ENCODE assay signal across 22 cellular contexts in genomic region chr12:51890135-51890464, GRCh38. TPM values are rescaled to one million over a fixed set of nuclear protein-coding genes. Genes with fewer than 3 reads are reported as not detected.
DNase-seq lines count a peak whose midpoint lies in the region; ATAC-seq and TF ChIP-seq lines count a peak whose summit lies in the region.
"Had no signal": no experiment of that assay in that cellular context is flagged by ENCODE, and none has a peak within 500 bp of the region (broad histone marks: within the 10 kb centered on the region; RNA-seq: fewer than 3 reads in every experiment).

No MANE protein-coding gene starts in this region.

- peak overlapping the region in 1 of 2 experiments; percentile 66 for H2BK12ac ChIP-seq in mesenchymal stem cell (ENCODE audit: low read length in 2 of 2)

- H2BK15ac ChIP-seq in mesenchymal stem cell (ENCODE audit: low read depth, poor library complexity, severe bottlenecking), result no peak overlapping the region

- no peak overlapping the region for H3K18ac ChIP-seq in mesenchymal stem cell (ENCODE audit: low read depth in 1 of 2, low read length in 2 of 2)

- ATAC-seq in RWPE2 (ENCODE audit: low read depth) (no peak), body of pancreas (no peak), psoas muscle (no peak), HG03108 (IDR thresholded peaks at IDR 0.05; ENCODE audit: unreplicated experiment) (no peak)

- H3K79me1 ChIP-seq in mesenchymal stem cell (replicated peaks; ENCODE audit: low read length, poor library complexity, severe bottlenecking), result no peaks in the 10 kb centered on the region

- peaks cover 49 to 94% (median 68%) of the 10 kb centered on the region in 10 experiments for H3K4me1 ChIP-seq in BLaER1 treated with 17β-estradiol and CSF1 and Interleukin-3, amounts not matched to agents 10 nM and 100 nM
- H3K4me1 ChIP-seq in RWPE2 (ENCODE audit: insufficient read depth, poor library complexity, severe bottlenecking) (no peaks in the 10 kb centered on the region), mesenchymal stem cell (ENCODE audit: control insufficient read depth, insufficient read depth, low read depth, low read length) (peaks cover 7% of the 10 kb centered on the region), body of pancreas (peaks cover 3% of the 10 kb centered on the region), psoas muscle (peaks cover 12% of the 10 kb centered on the region)

- no peak overlapping the region for H3K14ac ChIP-seq in mesenchymal stem cell (ENCODE audit: low read length in 2 of 2)

- TF ChIP-seq CTCF in GM13976 (IDR thresholded peaks at IDR 0.05; ENCODE audit: borderline replicate concordance, control extremely low read depth, extremely low read depth, insufficient read depth, missing control alignments) (no peak), RWPE2 (IDR thresholded peaks at IDR 0.05; ENCODE audit: poor library complexity, severe bottlenecking) (no peak), body of pancreas (IDR thresholded peaks at IDR 0.05) (no peak), psoas muscle (IDR thresholded peaks at IDR 0.05) (no peak)

- intact Hi-C loops in body of pancreas (cut with DNase I) (no loop called here), psoas muscle (cut with DNase I) (loop anchor here in 1 of 2 donors (5.0 kb wide), 1 partner anchor 92 kb away; no protein-coding TSS in a partner anchor)

- H2AK5ac ChIP-seq in mesenchymal stem cell (ENCODE audit: low read length, severe bottlenecking), result no peak overlapping the region

- no peaks in the 10 kb centered on the region for H3K27me3 ChIP-seq in BLaER1 treated with 17β-estradiol and CSF1 and Interleukin-3, amounts not matched to agents 10 nM and 100 nM
- no peaks in the 10 kb centered on the region for H3K27me3 ChIP-seq in RWPE2 (ENCODE audit: insufficient read depth, poor library complexity, severe bottlenecking)
- no peaks in the 10 kb centered on the region for H3K27me3 ChIP-seq in mesenchymal stem cell (ENCODE audit: control insufficient read depth in 1 of 2, insufficient read depth in 1 of 2, low read length in 2 of 2)
- no peaks in the 10 kb centered on the region for H3K27me3 ChIP-seq in body of pancreas
- H3K27me3 ChIP-seq in psoas muscle (ENCODE audit: insufficient read depth in 3 of 3, low read length in 2 of 3), result peaks cover 0 to 18% (median 0%) of the 10 kb centered on the region in 3 donors

- H2AFZ ChIP-seq in mesenchymal stem cell (ENCODE audit: low read depth, low read length), result no peak overlapping the region

- DNase-seq in GM13976 (ENCODE audit: low spot score) (peak; percentile 18), RWPE2 (ENCODE audit: low spot score) (peak; percentile 14), mesenchymal stem cell (no peak), body of pancreas (no peak), psoas muscle (no peak)
- DNase-seq: CD4-positive, alpha-beta memory T cell; DMS153; KG1; NCI-H1694; NCI-H2081; NCI-H2171; NCI-H345; NCI-H524 treated with DMSO at 0.1 percent for 48 hours; NCI-H82; SHP77 treated with DMSO at 0.1 percent for 48 hours had no signal

- no peak overlapping the region for H3K4ac ChIP-seq in mesenchymal stem cell (ENCODE audit: low read depth in 1 of 2, low read length in 2 of 2)

- no peak overlapping the region for H2BK120ac ChIP-seq in mesenchymal stem cell (ENCODE audit: low read depth, low read length)

- H3K27ac ChIP-seq in BLaER1 treated with 17β-estradiol and CSF1 and Interleukin-3, amounts not matched to agents 10 nM and 100 nM, result peak overlapping the region; percentile 7 to 96 (median 91); a peak in 19 of 22 replicates
- H3K27ac ChIP-seq in RWPE2 (ENCODE audit: poor library complexity, severe bottlenecking) (no peak overlapping the region), mesenchymal stem cell (ENCODE audit: low read length, poor library complexity, severe bottlenecking) (no peak overlapping the region), body of pancreas (no peak overlapping the region), psoas muscle (no peak overlapping the region)
- H3K27ac ChIP-seq: SK-N-MC had no signal

- H3K4me3 ChIP-seq in BLaER1 treated with 17β-estradiol and CSF1 and Interleukin-3, amounts not matched to agents 10 nM and 100 nM, result no peak overlapping the region
- no peak overlapping the region for H3K4me3 ChIP-seq in RWPE2 (ENCODE audit: severe bottlenecking)
- peak overlapping the region in 1 of 2 experiments; percentile 77 for H3K4me3 ChIP-seq in mesenchymal stem cell (ENCODE audit: insufficient read depth in 1 of 2, low read depth in 1 of 2, low read length in 2 of 2)
- no peak overlapping the region for H3K4me3 ChIP-seq in body of pancreas
- no peak overlapping the region for H3K4me3 ChIP-seq in psoas muscle
- H3K4me3 ChIP-seq: SK-N-MC had no signal

- WGBS in mesenchymal stem cell, result 85% methylated on average over 2 of the region's 2 CpGs
- 81 to 88% methylated on average over 2 of the region's 2 CpGs for WGBS in body of pancreas, 2 donors
- WGBS in psoas muscle, 3 donors, result 87 to 94% (median 88%) methylated on average over 1 to 2 of the region's 2 CpGs

- peak overlapping the region; percentile 20 to 77 (median 49); a peak in 15 of 22 replicates for H3K9ac ChIP-seq in BLaER1 treated with 17β-estradiol and CSF1 and Interleukin-3, amounts not matched to agents 10 nM and 100 nM
- peak overlapping the region; percentile 82 for H3K9ac ChIP-seq in mesenchymal stem cell (ENCODE audit: low read length)

- peak overlapping the region; percentile 44 to 95 (median 85) for H3K4me2 ChIP-seq in BLaER1 treated with 17β-estradiol and CSF1 and Interleukin-3, amounts not matched to agents 10 nM and 100 nM
- H3K4me2 ChIP-seq in mesenchymal stem cell (ENCODE audit: low read length, poor library complexity, severe bottlenecking), result no peak overlapping the region

- peaks cover 4 to 5% (median 4%) of the 10 kb centered on the region in 11 experiments for H3K9me3 ChIP-seq in BLaER1 treated with 17β-estradiol and CSF1 and Interleukin-3, amounts not matched to agents 10 nM and 100 nM (replicated peaks in 1 of 11)
- H3K9me3 ChIP-seq in RWPE2 (ENCODE audit: severe bottlenecking) (no peaks in the 10 kb centered on the region), mesenchymal stem cell (ENCODE audit: control insufficient read depth, low read length) (no peaks in the 10 kb centered on the region), body of pancreas (no peaks in the 10 kb centered on the region), psoas muscle (no peaks in the 10 kb centered on the region)

- peak overlapping the region; percentile 11 for H4K91ac ChIP-seq in mesenchymal stem cell (ENCODE audit: low read length)

- H4K8ac ChIP-seq in mesenchymal stem cell (ENCODE audit: low read length), result no peak overlapping the region

- in situ Hi-C loops in GM13976 (cut with MboI; ENCODE audit: low sequenced_read_pairs, unreplicated experiment), result no loop called here

- peaks cover 0 to 4% (median 2%) of the 10 kb centered on the region in 11 experiments; a peak in 8 of 22 replicates for H3K36me3 ChIP-seq in BLaER1 treated with 17β-estradiol and CSF1 and Interleukin-3, amounts not matched to agents 10 nM and 100 nM
- H3K36me3 ChIP-seq in RWPE2 (ENCODE audit: low read depth) (no peaks in the 10 kb centered on the region), mesenchymal stem cell (ENCODE audit: control insufficient read depth in 1 of 2, insufficient read depth in 2 of 2, low read depth in 1 of 2, low read length in 2 of 2) (no peaks in the 10 kb centered on the region), body of pancreas (replicated peaks in 1 of 2; ENCODE audit: insufficient read depth in 1 of 2, low read depth in 2 of 2) (no peaks in the 10 kb centered on the region), psoas muscle (ENCODE audit: insufficient read depth in 1 of 2, low read depth in 1 of 2) (no peaks in the 10 kb centered on the region)

- no peak overlapping the region for H2BK5ac ChIP-seq in mesenchymal stem cell (ENCODE audit: low read depth, low read length, poor library complexity, severe bottlenecking)

- no peaks in the 10 kb centered on the region for H4K20me1 ChIP-seq in BLaER1 treated with 17β-estradiol and CSF1 and Interleukin-3, amounts not matched to agents 10 nM and 100 nM

- no peak for TF ChIP-seq POLR2A in body of pancreas (IDR thresholded peaks at IDR 0.05)

- no peak overlapping the region for H3K23ac ChIP-seq in mesenchymal stem cell (ENCODE audit: low read length in 2 of 2)

RNA-seq across cellular contexts. Expression of gene ANKRD33, which starts 2.2 kb away (rescaled TPM):
- polyA plus RNA-seq in mesenchymal stem cell (2013, experiment 1 of 2), result 3.7 TPM
- polyA plus RNA-seq in mesenchymal stem cell (2013, experiment 2 of 2), result 3.2 TPM
- total RNA-seq in body of pancreas (not detected), psoas muscle (not detected)
- under 1 TPM in 1 of 3 donors, not detected in 2; 0.16 TPM for polyA plus RNA-seq in psoas muscle
- total RNA-seq: CD4-positive, alpha-beta memory T cell; G401; RPMI7951; T-helper 1 cell treated with Interleukin-12 subunit alpha and Interleukin-12 subunit beta and Interleukin-4 antibody, amounts not matched to agents 30 ng/mL and 1 ng/mL, for 36 hours had no signal
- polyA plus RNA-seq: BJ; CD4-positive, alpha-beta memory T cell had no signal

RNA-seq across cellular contexts. Expression of gene ACVRL1, which starts 17.2 kb away (rescaled TPM):
- polyA plus RNA-seq in mesenchymal stem cell (2013, experiment 1 of 2), result 158 TPM
- 162 TPM for polyA plus RNA-seq in mesenchymal stem cell (2013, experiment 2 of 2)
- 10 to 100 TPM; 37.1 to 93.9 TPM for total RNA-seq in body of pancreas
- total RNA-seq in psoas muscle, result 10 to 100 TPM; 24.1 to 40.8 (median 25.8) TPM
- 10 to 100 TPM; 10.8 to 22.8 (median 13.9) TPM for polyA plus RNA-seq in psoas muscle
- total RNA-seq: RPMI7951; T-helper 1 cell treated with Interleukin-12 subunit alpha and Interleukin-12 subunit beta and Interleukin-4 antibody, amounts not matched to agents 30 ng/mL and 1 ng/mL, for 36 hours had no signal
- polyA plus RNA-seq: CD4-positive, alpha-beta memory T cell had no signal

RNA-seq across cellular contexts. Expression of gene FIGNL2, which starts 41.6 kb away (rescaled TPM):
- 0.62 TPM for polyA plus RNA-seq in mesenchymal stem cell (2013, experiment 1 of 2)
- 0.71 TPM for polyA plus RNA-seq in mesenchymal stem cell (2013, experiment 2 of 2)
- under 1 TPM; 0.33 to 0.52 TPM for total RNA-seq in body of pancreas
- total RNA-seq in psoas muscle, result under 1 TPM; 0.17 to 0.20 (median 0.18) TPM
- polyA plus RNA-seq in psoas muscle, result under 1 TPM; 0.01 to 0.08 (median 0.04) TPM
- total RNA-seq: RPMI7951 had no signal

Comparison
In these comparisons a context has a peak if more than half of its experiments do, and no peak if none do; other contexts are left out.
1. H3K27ac ChIP-seq: peak in BLaER1 treated with 17β-estradiol and CSF1 and Interleukin-3, amounts not matched to agents 10 nM and 100 nM (11 of 11); none in RWPE2 (single experiment), mesenchymal stem cell (single experiment), body of pancreas (0 of 4) and psoas muscle (single experiment).
2. DNase-seq: peak in GM13976 (single experiment) and RWPE2 (single experiment); none in mesenchymal stem cell (single experiment), body of pancreas (0 of 4) and psoas muscle (0 of 2).